ENCODE assay signal across 1 cellular context in the genomic region with DNA sequence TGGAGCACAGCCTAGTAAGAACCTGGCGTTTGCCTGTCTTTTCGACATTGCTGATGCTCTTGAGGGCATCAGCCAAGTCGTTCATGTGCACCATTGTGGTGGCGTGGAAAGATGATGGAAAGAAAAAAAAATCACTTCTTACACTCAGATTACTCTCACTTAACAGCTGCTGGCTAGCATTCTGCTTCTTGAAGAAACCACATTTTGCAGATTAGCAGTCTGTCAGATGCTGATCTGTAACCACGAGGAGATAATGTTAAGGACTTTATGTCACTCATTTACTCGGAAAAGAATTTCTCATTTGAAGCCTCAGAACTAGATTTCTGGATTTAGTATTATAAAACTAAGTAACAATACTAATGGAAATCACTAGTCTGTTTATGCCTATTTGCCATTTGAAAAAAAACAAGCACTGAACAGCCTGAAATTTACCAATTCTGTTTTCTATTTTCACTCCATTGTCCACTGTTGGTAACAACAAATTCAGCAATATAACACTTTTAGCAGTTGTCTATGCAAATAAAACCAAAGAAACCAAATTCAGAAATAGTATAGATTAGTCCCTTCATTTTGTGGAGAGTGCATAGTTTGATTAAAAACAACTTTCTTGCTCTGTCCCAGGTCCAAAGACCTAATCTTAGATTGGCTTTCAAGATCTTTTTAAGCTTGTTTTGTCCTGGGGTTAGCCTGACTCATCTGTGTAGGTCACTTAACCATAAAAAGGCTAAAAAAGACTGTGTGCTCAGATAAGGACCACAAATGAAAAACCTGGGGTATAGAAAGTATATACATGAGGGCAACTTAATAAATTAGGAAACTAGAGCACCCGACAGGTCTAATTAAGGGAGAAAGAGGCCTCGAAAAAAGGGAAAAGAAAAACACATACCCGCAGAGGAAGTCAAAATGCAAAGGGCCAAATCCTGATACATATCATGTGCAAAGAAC.
TF ChIP-seq lines count a peak whose summit lies in the region.

No MANE protein-coding gene starts in this region.

TF ChIP-seq in GM12878, 131 proteins besides CTCF, POLR2A, EP300 and RAD21 (continued from another document and continues in another):
- peak; percentile 77; the same call in 1 of the 3 replicates for TF ChIP-seq POU2F2 (IDR thresholded peaks at IDR 0.05; ENCODE audit: borderline replicate concordance, low read depth, low read length)
- peak; percentile 97; the same call in 1 of the 2 replicates for TF ChIP-seq MTA3 (IDR thresholded peaks at IDR 0.05; ENCODE audit: borderline replicate concordance, low read length)
- peak; percentile 90; the same call in 1 of the 2 replicates for TF ChIP-seq ASH2L (IDR thresholded peaks at IDR 0.05; ENCODE audit: borderline replicate concordance, low read depth)
- no peak for TF ChIP-seq STAT1 (conservative IDR thresholded peaks at IDR 0.05)
- TF ChIP-seq PKNOX1 (IDR thresholded peaks at IDR 0.05): peak; percentile 86
- no peak for TF ChIP-seq SMAD5 (IDR thresholded peaks at IDR 0.05; ENCODE audit: low read depth)
- no peak for TF ChIP-seq NFYA (IDR thresholded peaks at IDR 0.05; ENCODE audit: borderline replicate concordance, low read depth, low read length)
- no peak for TF ChIP-seq SREBF2 (IDR thresholded peaks at IDR 0.05; ENCODE audit: low read length)
- TF ChIP-seq TARDBP (IDR thresholded peaks at IDR 0.05; ENCODE audit: borderline replicate concordance): no peak
- no peak for TF ChIP-seq HCFC1 (IDR thresholded peaks at IDR 0.05; ENCODE audit: low read length)
- TF ChIP-seq TBL1XR1 (IDR thresholded peaks at IDR 0.05; ENCODE audit: low read depth, low read length): peak; percentile 99
- no peak for TF ChIP-seq TAF1 (IDR thresholded peaks at IDR 0.05; ENCODE audit: borderline replicate concordance, low read depth, low read length)
- no peak for TF ChIP-seq EGR1 (IDR thresholded peaks at IDR 0.05; ENCODE audit: borderline replicate concordance in 1 of 2, low read depth in 2 of 2, low read length in 2 of 2)
- peak; percentile 89; the same call in 1 of the 2 replicates for TF ChIP-seq JUND (IDR thresholded peaks at IDR 0.05; ENCODE audit: low read depth, low read length)
- TF ChIP-seq, protein P1, sequence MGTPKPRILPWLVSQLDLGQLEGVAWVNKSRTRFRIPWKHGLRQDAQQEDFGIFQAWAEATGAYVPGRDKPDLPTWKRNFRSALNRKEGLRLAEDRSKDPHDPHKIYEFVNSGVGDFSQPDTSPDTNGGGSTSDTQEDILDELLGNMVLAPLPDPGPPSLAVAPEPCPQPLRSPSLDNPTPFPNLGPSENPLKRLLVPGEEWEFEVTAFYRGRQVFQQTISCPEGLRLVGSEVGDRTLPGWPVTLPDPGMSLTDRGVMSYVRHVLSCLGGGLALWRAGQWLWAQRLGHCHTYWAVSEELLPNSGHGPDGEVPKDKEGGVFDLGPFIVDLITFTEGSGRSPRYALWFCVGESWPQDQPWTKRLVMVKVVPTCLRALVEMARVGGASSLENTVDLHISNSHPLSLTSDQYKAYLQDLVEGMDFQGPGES (IDR thresholded peaks at IDR 0.05): no peak
- TF ChIP-seq HDGF (IDR thresholded peaks at IDR 0.05): no peak
- peak; percentile 98 for TF ChIP-seq JUNB (IDR thresholded peaks at IDR 0.05)
- TF ChIP-seq, protein P2, sequence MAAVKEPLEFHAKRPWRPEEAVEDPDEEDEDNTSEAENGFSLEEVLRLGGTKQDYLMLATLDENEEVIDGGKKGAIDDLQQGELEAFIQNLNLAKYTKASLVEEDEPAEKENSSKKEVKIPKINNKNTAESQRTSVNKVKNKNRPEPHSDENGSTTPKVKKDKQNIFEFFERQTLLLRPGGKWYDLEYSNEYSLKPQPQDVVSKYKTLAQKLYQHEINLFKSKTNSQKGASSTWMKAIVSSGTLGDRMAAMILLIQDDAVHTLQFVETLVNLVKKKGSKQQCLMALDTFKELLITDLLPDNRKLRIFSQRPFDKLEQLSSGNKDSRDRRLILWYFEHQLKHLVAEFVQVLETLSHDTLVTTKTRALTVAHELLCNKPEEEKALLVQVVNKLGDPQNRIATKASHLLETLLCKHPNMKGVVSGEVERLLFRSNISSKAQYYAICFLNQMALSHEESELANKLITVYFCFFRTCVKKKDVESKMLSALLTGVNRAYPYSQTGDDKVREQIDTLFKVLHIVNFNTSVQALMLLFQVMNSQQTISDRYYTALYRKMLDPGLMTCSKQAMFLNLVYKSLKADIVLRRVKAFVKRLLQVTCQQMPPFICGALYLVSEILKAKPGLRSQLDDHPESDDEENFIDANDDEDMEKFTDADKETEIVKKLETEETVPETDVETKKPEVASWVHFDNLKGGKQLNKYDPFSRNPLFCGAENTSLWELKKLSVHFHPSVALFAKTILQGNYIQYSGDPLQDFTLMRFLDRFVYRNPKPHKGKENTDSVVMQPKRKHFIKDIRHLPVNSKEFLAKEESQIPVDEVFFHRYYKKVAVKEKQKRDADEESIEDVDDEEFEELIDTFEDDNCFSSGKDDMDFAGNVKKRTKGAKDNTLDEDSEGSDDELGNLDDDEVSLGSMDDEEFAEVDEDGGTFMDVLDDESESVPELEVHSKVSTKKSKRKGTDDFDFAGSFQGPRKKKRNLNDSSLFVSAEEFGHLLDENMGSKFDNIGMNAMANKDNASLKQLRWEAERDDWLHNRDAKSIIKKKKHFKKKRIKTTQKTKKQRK (IDR thresholded peaks at IDR 0.05; ENCODE audit: low read depth, low read length): no peak
- no peak; the same call in 1 of the 2 replicates for TF ChIP-seq NBN (IDR thresholded peaks at IDR 0.05)
- TF ChIP-seq RFX5 (IDR thresholded peaks at IDR 0.05; ENCODE audit: low read depth, low read length): no peak
- TF ChIP-seq ZSCAN29 (IDR thresholded peaks at IDR 0.05): 0 out of 2 replicates have a peak, but pooled peaks have one; percentile 22
- peak; percentile 93 for TF ChIP-seq DPF2 (IDR thresholded peaks at IDR 0.05)
- 0 out of 2 replicates have a peak, but pooled peaks have one; percentile 40 for TF ChIP-seq TCF3 (IDR thresholded peaks at IDR 0.05; ENCODE audit: borderline replicate concordance, insufficient read depth, low read depth, low read length)
- peak; percentile 100 for TF ChIP-seq RUNX3 (IDR thresholded peaks at IDR 0.05; ENCODE audit: low read length)
- no peak for TF ChIP-seq SP1 (IDR thresholded peaks at IDR 0.05; ENCODE audit: low read depth, low read length)
- TF ChIP-seq KDM1A (IDR thresholded peaks at IDR 0.05; ENCODE audit: borderline replicate concordance): no peak
- TF ChIP-seq ZNF384 (IDR thresholded peaks at IDR 0.05; ENCODE audit: borderline replicate concordance, low read depth, low read length): peak; percentile 64
- TF ChIP-seq RELA (IDR thresholded peaks at IDR 0.05; ENCODE audit: borderline replicate concordance, partially characterized antibody): no peak
- peak in 1 of 2 experiments; percentile 54; a peak in 1 of 4 replicates for TF ChIP-seq ETV6 (conservative IDR thresholded peaks at IDR 0.05 in 1 of 2, IDR thresholded peaks at IDR 0.05 in 1 of 2; ENCODE audit: borderline replicate concordance in 1 of 2, low read depth in 1 of 2)
- peak; percentile 69; the same call in 1 of the 2 replicates for TF ChIP-seq RELB (IDR thresholded peaks at IDR 0.05; ENCODE audit: low read depth)
- no peak for TF ChIP-seq SUZ12 (IDR thresholded peaks at IDR 0.05; ENCODE audit: unreplicated experiment)
- TF ChIP-seq ATF2 (IDR thresholded peaks at IDR 0.05; ENCODE audit: low read length): peak; percentile 97
- TF ChIP-seq TCF12 (IDR thresholded peaks at IDR 0.05; ENCODE audit: low read depth, low read length): peak; percentile 83
- TF ChIP-seq BRCA1 (IDR thresholded peaks at IDR 0.05; ENCODE audit: low read depth, low read length): no peak
- TF ChIP-seq, protein P3, sequence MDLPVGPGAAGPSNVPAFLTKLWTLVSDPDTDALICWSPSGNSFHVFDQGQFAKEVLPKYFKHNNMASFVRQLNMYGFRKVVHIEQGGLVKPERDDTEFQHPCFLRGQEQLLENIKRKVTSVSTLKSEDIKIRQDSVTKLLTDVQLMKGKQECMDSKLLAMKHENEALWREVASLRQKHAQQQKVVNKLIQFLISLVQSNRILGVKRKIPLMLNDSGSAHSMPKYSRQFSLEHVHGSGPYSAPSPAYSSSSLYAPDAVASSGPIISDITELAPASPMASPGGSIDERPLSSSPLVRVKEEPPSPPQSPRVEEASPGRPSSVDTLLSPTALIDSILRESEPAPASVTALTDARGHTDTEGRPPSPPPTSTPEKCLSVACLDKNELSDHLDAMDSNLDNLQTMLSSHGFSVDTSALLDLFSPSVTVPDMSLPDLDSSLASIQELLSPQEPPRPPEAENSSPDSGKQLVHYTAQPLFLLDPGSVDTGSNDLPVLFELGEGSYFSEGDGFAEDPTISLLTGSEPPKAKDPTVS (IDR thresholded peaks at IDR 0.05; ENCODE audit: low read depth, low read length): no peak
- peak; percentile 75 for TF ChIP-seq ZNF24 (IDR thresholded peaks at IDR 0.05)
- peak; percentile 96 for TF ChIP-seq BCL11A (IDR thresholded peaks at IDR 0.05; ENCODE audit: low read depth, low read length)
- TF ChIP-seq EED (IDR thresholded peaks at IDR 0.05; ENCODE audit: low read depth): peak; percentile 81
- peak; percentile 99 for TF ChIP-seq MTA2 (IDR thresholded peaks at IDR 0.05; ENCODE audit: low read depth)
- TF ChIP-seq ZBED1 (IDR thresholded peaks at IDR 0.05; ENCODE audit: borderline replicate concordance): peak; percentile 64; the same call in 1 of the 2 replicates
- peak; percentile 88 for TF ChIP-seq ZNF217 (IDR thresholded peaks at IDR 0.05)
- TF ChIP-seq IKZF2 (IDR thresholded peaks at IDR 0.05): peak; percentile 95 to 97
- TF ChIP-seq ZNF622 (IDR thresholded peaks at IDR 0.05): no peak
- no peak for TF ChIP-seq SREBF1 (IDR thresholded peaks at IDR 0.05; ENCODE audit: low read length)
- TF ChIP-seq, protein P4, sequence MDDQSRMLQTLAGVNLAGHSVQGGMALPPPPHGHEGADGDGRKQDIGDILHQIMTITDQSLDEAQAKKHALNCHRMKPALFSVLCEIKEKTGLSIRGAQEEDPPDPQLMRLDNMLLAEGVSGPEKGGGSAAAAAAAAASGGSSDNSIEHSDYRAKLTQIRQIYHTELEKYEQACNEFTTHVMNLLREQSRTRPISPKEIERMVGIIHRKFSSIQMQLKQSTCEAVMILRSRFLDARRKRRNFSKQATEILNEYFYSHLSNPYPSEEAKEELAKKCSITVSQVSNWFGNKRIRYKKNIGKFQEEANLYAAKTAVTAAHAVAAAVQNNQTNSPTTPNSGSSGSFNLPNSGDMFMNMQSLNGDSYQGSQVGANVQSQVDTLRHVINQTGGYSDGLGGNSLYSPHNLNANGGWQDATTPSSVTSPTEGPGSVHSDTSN (IDR thresholded peaks at IDR 0.05; ENCODE audit: insufficient replicate concordance, low read depth, low read length): peak; percentile 54
- TF ChIP-seq CHD4 (IDR thresholded peaks at IDR 0.05): no peak
- peak; percentile 58; the same call in 1 of the 2 replicates for TF ChIP-seq BACH1 (IDR thresholded peaks at IDR 0.05; ENCODE audit: borderline replicate concordance)
- TF ChIP-seq, protein P5, sequence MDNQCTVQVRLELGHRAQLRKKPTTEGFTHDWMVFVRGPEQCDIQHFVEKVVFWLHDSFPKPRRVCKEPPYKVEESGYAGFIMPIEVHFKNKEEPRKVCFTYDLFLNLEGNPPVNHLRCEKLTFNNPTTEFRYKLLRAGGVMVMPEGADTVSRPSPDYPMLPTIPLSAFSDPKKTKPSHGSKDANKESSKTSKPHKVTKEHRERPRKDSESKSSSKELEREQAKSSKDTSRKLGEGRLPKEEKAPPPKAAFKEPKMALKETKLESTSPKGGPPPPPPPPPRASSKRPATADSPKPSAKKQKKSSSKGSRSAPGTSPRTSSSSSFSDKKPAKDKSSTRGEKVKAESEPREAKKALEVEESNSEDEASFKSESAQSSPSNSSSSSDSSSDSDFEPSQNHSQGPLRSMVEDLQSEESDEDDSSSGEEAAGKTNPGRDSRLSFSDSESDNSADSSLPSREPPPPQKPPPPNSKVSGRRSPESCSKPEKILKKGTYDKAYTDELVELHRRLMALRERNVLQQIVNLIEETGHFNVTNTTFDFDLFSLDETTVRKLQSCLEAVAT (IDR thresholded peaks at IDR 0.05): no peak; the same call in 1 of the 2 replicates
- no peak for TF ChIP-seq USF2 (IDR thresholded peaks at IDR 0.05; ENCODE audit: borderline replicate concordance, low read depth, low read length)
- TF ChIP-seq FOS (IDR thresholded peaks at IDR 0.05; ENCODE audit: borderline replicate concordance, extremely low read depth, insufficient read length): no peak
- TF ChIP-seq NFIC (IDR thresholded peaks at IDR 0.05; ENCODE audit: low read depth, low read length): peak; percentile 99
